In genomic region chr15:71066983-71067382, GRCh38 we compare ENCODE assay signal across 1 cellular context.
TF ChIP-seq lines count a peak whose summit lies in the region.

No MANE protein-coding gene starts in this region.

TF ChIP-seq in A549, 52 proteins besides CTCF, POLR2A, EP300 and RAD21:
- TF ChIP-seq PBX3 (IDR thresholded peaks at IDR 0.05), result no peak
- no peak for TF ChIP-seq REST (IDR thresholded peaks at IDR 0.05)
- no peak for TF ChIP-seq JUN (IDR thresholded peaks at IDR 0.05)
- TF ChIP-seq NPAS2 (CRISPR knock-in tag; IDR thresholded peaks at IDR 0.05; ENCODE audit: borderline replicate concordance), result no peak
- TF ChIP-seq E2F6 (IDR thresholded peaks at IDR 0.05; ENCODE audit: borderline replicate concordance, low read depth), result no peak
- no peak for TF ChIP-seq MAX (IDR thresholded peaks at IDR 0.05)
- no peak for TF ChIP-seq FOSL2 (IDR thresholded peaks at IDR 0.05)
- no peak for TF ChIP-seq FOSL2 (CRISPR knock-in tag; IDR thresholded peaks at IDR 0.05)
